12 cellular contexts compared by ENCODE assay signal in genomic region chr20:36474563-36474962, GRCh38.
DNase-seq lines count a peak whose midpoint lies in the region; ATAC-seq, FAIRE-seq and TF ChIP-seq lines count a peak whose summit lies in the region.
"Had no signal": no experiment of that assay in that cellular context is flagged by ENCODE, and none has a peak within 500 bp of the region (broad histone marks: within the 10 kb centered on the region; RNA-seq: fewer than 3 reads in every experiment).

No MANE protein-coding gene starts in this region.

- TF ChIP-seq CTCF in astrocyte (IDR thresholded peaks at IDR 0.05; ENCODE audit: insufficient read depth, low read depth, low read length) (no peak), mucosa of descending colon (IDR thresholded peaks at IDR 0.05) (no peak), tibial artery (IDR thresholded peaks at IDR 0.05) (no peak), GM10266 (IDR thresholded peaks at IDR 0.05; ENCODE audit: control insufficient read depth, insufficient read depth, low read depth, missing control alignments) (no peak)

- ATAC-seq in mucosa of descending colon: peak; percentile 13

- FAIRE-seq in astrocyte (lab: Jason Lieb, UNC): no peak
- FAIRE-seq: A204.1 had no signal

- H3K27me3 Mint-ChIP-seq in astrocyte (ENCODE audit: low read depth, unreplicated experiment): no peaks in the 10 kb centered on the region

- peak overlapping the region; percentile 79 for H3K27ac ChIP-seq in astrocyte (ENCODE audit: low read depth, low read length)
- H3K27ac ChIP-seq in tibial artery: peak overlapping the region; percentile 91 to 99

- H3K9ac ChIP-seq in astrocyte (ENCODE audit: low read length): peak overlapping the region; percentile 55

- H3K36me3 Mint-ChIP-seq in astrocyte (ENCODE audit: low read depth, unreplicated experiment): peaks cover 12% of the 10 kb centered on the region

- H3K27me3 ChIP-seq in astrocyte (ENCODE audit: insufficient read depth, low read length) (no peaks in the 10 kb centered on the region), tibial artery (no peaks in the 10 kb centered on the region)

- H3K36me3 ChIP-seq in astrocyte (ENCODE audit: insufficient read depth, low read length) (peaks cover 21% of the 10 kb centered on the region), mucosa of descending colon (ENCODE audit: low read depth) (no peaks in the 10 kb centered on the region), tibial artery (peaks cover 0 to 4% (median 0%) of the 10 kb centered on the region in 3 donors)

- H4K20me1 ChIP-seq in astrocyte (ENCODE audit: insufficient read depth, low read length): peaks cover 96% of the 10 kb centered on the region

- H3K27ac Mint-ChIP-seq in astrocyte (ENCODE audit: unreplicated experiment): peak overlapping the region; percentile 14

- intact Hi-C loops in mucosa of descending colon (cut with DNase I, micrococcal nuclease): no loop called here
- intact Hi-C loops in tibial artery (cut with DNase I; ENCODE audit: low total_unique reads): no loop called here

- no peak overlapping the region for H2AFZ ChIP-seq in astrocyte (ENCODE audit: low read depth, low read length)

- no peak overlapping the region for H3K4me3 ChIP-seq in astrocyte (ENCODE audit: insufficient read depth, low read depth, low read length)
- no peak overlapping the region for H3K4me3 ChIP-seq in mucosa of descending colon
- no peak overlapping the region for H3K4me3 ChIP-seq in tibial artery

- H3K4me1 ChIP-seq in astrocyte (ENCODE audit: insufficient read depth, low read length) (peaks cover 43% of the 10 kb centered on the region), mucosa of descending colon (ENCODE audit: low read depth) (peaks cover 38% of the 10 kb centered on the region), tibial artery (peaks cover 0 to 98% (median 73%) of the 10 kb centered on the region in 4 donors)

- peaks cover 52% of the 10 kb centered on the region for H3K4me1 Mint-ChIP-seq in astrocyte (ENCODE audit: low read depth, unreplicated experiment)

- peak; percentile 35 for DNase-seq in NCI-H345 (lab: John Stamatoyannopoulos, UW)
- no peak for DNase-seq in NCI-H345 treated with DMSO at 0.1 percent for 48 hours (lab: John Stamatoyannopoulos, UW; ENCODE audit: unreplicated experiment)
- DNase-seq in astrocyte (ENCODE audit: low read depth): no peak
- no peak for DNase-seq in mucosa of descending colon
- no peak for DNase-seq in tibial artery
- no peak for DNase-seq in SW 1271 (lab: John Stamatoyannopoulos, UW)
- DNase-seq in NCI-H510A (lab: John Stamatoyannopoulos, UW): no peak
- DNase-seq in GM10266 (ENCODE audit: extremely low spot score): no peak
- DNase-seq: activated T-cell treated with anti-CD3 and anti-CD28 coated beads, Interleukin-2, amount 50 U/mL, for 1 hour; NCI-H1092; NK-92 treated with Interleukin-12 subunit alpha and Interleukin-12 subunit beta, amount 100 ng/mL, for 24 hours had no signal

- peak overlapping the region; percentile 66 for H3K4me2 ChIP-seq in astrocyte (ENCODE audit: low read length)

- H3K9me3 ChIP-seq in astrocyte (ENCODE audit: insufficient read depth, low read depth, low read length) (no peaks in the 10 kb centered on the region), mucosa of descending colon (no peaks in the 10 kb centered on the region), tibial artery (no peaks in the 10 kb centered on the region)

- H3K79me2 ChIP-seq in astrocyte (ENCODE audit: insufficient read depth, low read length): peaks cover 99% of the 10 kb centered on the region

- no peak overlapping the region for H3K4me3 Mint-ChIP-seq in astrocyte (ENCODE audit: unreplicated experiment)

- H3K9me3 Mint-ChIP-seq in astrocyte (ENCODE audit: unreplicated experiment): no peaks in the 10 kb centered on the region
